In genomic region chr10:100917071-100917470, GRCh38 we compare ENCODE assay signal across 27 cellular contexts.
"Had no signal": no experiment of that assay in that cellular context is flagged by ENCODE, and none has a peak within 500 bp of the region (broad histone marks: within the 10 kb centered on the region; RNA-seq: fewer than 3 reads in every experiment).

No MANE protein-coding gene starts in this region.

- ATAC-seq: body of pancreas; esophagus mucosa; heart left ventricle; left lung; naive thymus-derived CD4-positive, alpha-beta T cell had no signal

- H3K27me3 Mint-ChIP-seq: activated CD4-positive, alpha-beta memory T cell treated with anti-CD3 and anti-CD28 coated beads for 36 hours; activated naive CD4-positive, alpha-beta T cell treated with anti-CD3 and anti-CD28 coated beads, Interleukin-2, amount 10 ng/mL, durations not matched to agents 7 days and 5 days; naive thymus-derived CD4-positive, alpha-beta T cell had no signal

- H3K27ac Mint-ChIP-seq: activated CD4-positive, alpha-beta memory T cell treated with anti-CD3 and anti-CD28 coated beads for 36 hours; activated naive CD4-positive, alpha-beta T cell treated with anti-CD3 and anti-CD28 coated beads, Interleukin-2, amount 10 ng/mL, durations not matched to agents 7 days and 5 days; endodermal cell had no signal

- H3K27me3 ChIP-seq: body of pancreas, cardiac muscle cell, heart left ventricle, left lung, right atrium auricular region, spleen, testis, transverse colon had no signal

- DNase-seq: activated CD4-positive, alpha-beta memory T cell treated with anti-CD3 and anti-CD28 coated beads for 36 hours; activated CD4-positive, alpha-beta T cell treated with anti-CD3 and anti-CD28 coated beads for 48 hours; activated CD4-positive, CD25-positive, alpha-beta regulatory T cell; activated CD8-positive, alpha-beta memory T cell treated with anti-CD3 and anti-CD28 coated beads, Interleukin-2, amount 50 U/mL, for 4 hours; activated gamma-delta T cell; activated naive CD4-positive, alpha-beta T cell treated with anti-CD3 and anti-CD28 coated beads, Interleukin-2, amount 10 ng/mL, durations not matched to agents 7 days and 5 days; activated T-cell treated with anti-CD3 and anti-CD28 coated beads, Interleukin-2, amount 50 U/mL, for 1 hour; anterior cingulate cortex; body of pancreas; endodermal cell; foreskin fibroblast; heart left ventricle; hypothalamus; immature natural killer cell; kidney glomerular epithelial cell; left lung; midbrain; naive thymus-derived CD4-positive, alpha-beta T cell; spleen; stimulated activated naive CD4-positive, alpha-beta T cell treated with Interleukin-2 at 50 U/mL for 16 hours; T-helper 1 cell; testis; transverse colon had no signal

- H3K4me3 ChIP-seq: body of pancreas, cardiac muscle cell, coronary artery, heart left ventricle, left lung, right atrium auricular region, spleen, testis, transverse colon had no signal

- H3K9me3 ChIP-seq: body of pancreas, heart left ventricle, left lung, right atrium auricular region, spleen, testis, transverse colon had no signal

- H3K4me3 Mint-ChIP-seq: activated CD4-positive, alpha-beta memory T cell treated with anti-CD3 and anti-CD28 coated beads for 36 hours; activated naive CD4-positive, alpha-beta T cell treated with anti-CD3 and anti-CD28 coated beads, Interleukin-2, amount 10 ng/mL, durations not matched to agents 7 days and 5 days; endodermal cell; immature natural killer cell; naive thymus-derived CD4-positive, alpha-beta T cell had no signal

- H3K9me3 Mint-ChIP-seq: activated CD4-positive, alpha-beta memory T cell treated with anti-CD3 and anti-CD28 coated beads for 36 hours; activated naive CD4-positive, alpha-beta T cell treated with anti-CD3 and anti-CD28 coated beads, Interleukin-2, amount 10 ng/mL, durations not matched to agents 7 days and 5 days; endodermal cell; immature natural killer cell; naive thymus-derived CD4-positive, alpha-beta T cell had no signal

- H3K27ac ChIP-seq: body of pancreas, cardiac muscle cell, coronary artery, left lung, spleen, transverse colon had no signal
